18 cellular contexts compared by ENCODE assay signal in genomic region chr9:14958989-14959388, GRCh38.
"Had no signal": no experiment of that assay in that cellular context is flagged by ENCODE, and none has a peak within 500 bp of the region (broad histone marks: within the 10 kb centered on the region; RNA-seq: fewer than 3 reads in every experiment).

No MANE protein-coding gene starts in this region.

- DNase-seq: activated CD4-positive, alpha-beta T cell treated with anti-CD3 and anti-CD28 coated beads for 48 hours; activated gamma-delta T cell; adrenal gland; erythroblast; foreskin melanocyte; glutamatergic neuron; hippocampal formation; midbrain; SHP77 treated with DMSO at 0.1 percent for 48 hours; sigmoid colon; spleen; stimulated activated CD8-positive, alpha-beta memory T cell treated with anti-CD3 and anti-CD28 coated beads, Interleukin-4, amount 100 ng/mL, for 48 hours; stimulated activated naive CD4-positive, alpha-beta T cell; substantia nigra; tibial artery; WERI-Rb-1 had no signal

- H3K4me3 Mint-ChIP-seq: nephron had no signal

- ATAC-seq: left lobe of liver had no signal
